Comparison of ENCODE assay signal across 20 cellular contexts in the genomic region with DNA sequence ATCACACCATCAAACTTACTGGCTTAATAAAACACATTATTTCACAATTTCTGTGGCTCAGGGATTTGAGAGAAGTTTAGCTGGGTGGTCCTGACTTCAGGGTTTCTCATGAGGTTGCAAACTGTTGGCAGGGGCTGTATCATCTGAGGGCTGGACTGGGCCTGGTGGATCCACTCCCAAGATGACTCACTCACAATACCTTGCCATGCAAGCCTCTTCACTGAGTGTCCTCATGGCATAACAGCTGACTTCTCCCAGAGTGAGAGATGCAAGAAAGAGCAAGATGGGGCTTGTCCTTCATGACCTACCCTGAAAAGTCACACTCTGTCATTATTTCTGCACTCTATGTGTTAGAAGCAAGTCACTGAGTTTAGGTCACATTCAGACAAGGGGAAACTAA.
"Had no signal": no experiment of that assay in that cellular context is flagged by ENCODE, and none has a peak within 500 bp of the region (broad histone marks: within the 10 kb centered on the region; RNA-seq: fewer than 3 reads in every experiment).

No MANE protein-coding gene starts in this region.

- H3K4me3 Mint-ChIP-seq: activated B cell treated with CpG ODN at 0.5 μM for 24 hours; activated CD4-positive, alpha-beta T cell treated with anti-CD3 and anti-CD28 coated beads, Interleukin-2, amount 10 ng/mL, durations not matched to agents 7 days and 5 days; activated naive CD4-positive, alpha-beta T cell treated with anti-CD3 and anti-CD28 coated beads for 36 hours; activated T-helper 17 cell treated with anti-CD3 and anti-CD28 coated beads, Interleukin-2, amount 50 U/mL, for 72 hours; central memory CD8-positive, alpha-beta T cell; dendritic cell treated with granulocyte-macrophage colony-stimulating factor and Interleukin-4, amounts not matched to agents 40 ng/mL and 50 ng/mL, for 4 days; effector memory CD8-positive, alpha-beta T cell; natural killer cell treated with Interleukin-12 subunit alpha and Interleukin-12 subunit beta and Interleukin-15 and Interleukin-18, amount 100 ng/mL, for 72 hours; stimulated activated naive CD8-positive, alpha-beta T cell treated with anti-CD3 and anti-CD28 coated beads, Interleukin-15, amount 100 ng/mL, for 72 hours; T-helper 1 cell treated with Interleukin-12 subunit alpha and Interleukin-12 subunit beta and Interleukin-4 antibody, amounts not matched to agents 30 μg/mL and 1 μg/mL, for 36 hours had no signal

- H3K9me3 ChIP-seq: left ventricle myocardium inferior, pancreas, thoracic aorta had no signal

- H3K27ac Mint-ChIP-seq: activated B cell treated with CpG ODN at 0.5 μM for 24 hours; activated CD4-positive, alpha-beta T cell treated with anti-CD3 and anti-CD28 coated beads, Interleukin-2, amount 10 ng/mL, durations not matched to agents 7 days and 5 days; activated naive CD4-positive, alpha-beta T cell treated with anti-CD3 and anti-CD28 coated beads for 36 hours; activated T-helper 17 cell treated with anti-CD3 and anti-CD28 coated beads, Interleukin-2, amount 50 U/mL, for 72 hours; dendritic cell treated with granulocyte-macrophage colony-stimulating factor and Interleukin-4, amounts not matched to agents 40 ng/mL and 50 ng/mL, for 4 days; effector memory CD8-positive, alpha-beta T cell; natural killer cell treated with Interleukin-12 subunit alpha and Interleukin-12 subunit beta and Interleukin-15 and Interleukin-18, amount 100 ng/mL, for 72 hours; stimulated activated naive CD8-positive, alpha-beta T cell treated with anti-CD3 and anti-CD28 coated beads, Interleukin-15, amount 100 ng/mL, for 72 hours; T-helper 1 cell treated with Interleukin-12 subunit alpha and Interleukin-12 subunit beta and Interleukin-4 antibody, amounts not matched to agents 30 μg/mL and 1 μg/mL, for 36 hours had no signal

- H3K4me1 Mint-ChIP-seq: activated B cell treated with CpG ODN at 0.5 μM for 24 hours; activated CD4-positive, alpha-beta T cell treated with anti-CD3 and anti-CD28 coated beads, Interleukin-2, amount 10 ng/mL, durations not matched to agents 7 days and 5 days; activated T-helper 17 cell treated with anti-CD3 and anti-CD28 coated beads, Interleukin-2, amount 50 U/mL, for 72 hours; central memory CD8-positive, alpha-beta T cell; stimulated activated naive CD8-positive, alpha-beta T cell treated with anti-CD3 and anti-CD28 coated beads, Interleukin-15, amount 100 ng/mL, for 72 hours had no signal

- DNase-seq: activated B cell treated with CpG ODN at 0.5 μM for 24 hours; activated CD4-positive, alpha-beta T cell treated with anti-CD3 and anti-CD28 coated beads, Interleukin-2, amount 10 ng/mL, durations not matched to agents 7 days and 5 days; activated CD8-positive, alpha-beta memory T cell treated with anti-CD3 and anti-CD28 coated beads for 24 hours; activated naive CD4-positive, alpha-beta T cell treated with anti-CD3 and anti-CD28 coated beads for 36 hours; activated T-cell treated with anti-CD3 and anti-CD28 coated beads for 4 hours; effector memory CD8-positive, alpha-beta T cell; foreskin melanocyte; head of caudate nucleus; left ventricle myocardium inferior; mesenchymal stem cell; pancreas; stimulated activated CD4-positive, alpha-beta T cell treated with anti-CD3 and anti-CD28 coated beads, Interleukin-15, amount 100 ng/mL, for 24 hours; stimulated activated CD4-positive, alpha-beta T cell treated with anti-CD3 and anti-CD28 coated beads, Interleukin-4, amount 100 ng/mL, for 24 hours; stimulated activated naive CD8-positive, alpha-beta T cell treated with anti-CD3 and anti-CD28 coated beads, Interleukin-15, amount 100 ng/mL, for 72 hours had no signal

- H3K9me3 Mint-ChIP-seq: activated B cell treated with CpG ODN at 0.5 μM for 24 hours; activated CD4-positive, alpha-beta T cell treated with anti-CD3 and anti-CD28 coated beads, Interleukin-2, amount 10 ng/mL, durations not matched to agents 7 days and 5 days; activated naive CD4-positive, alpha-beta T cell treated with anti-CD3 and anti-CD28 coated beads for 36 hours; dendritic cell treated with granulocyte-macrophage colony-stimulating factor and Interleukin-4, amounts not matched to agents 40 ng/mL and 50 ng/mL, for 4 days; T-helper 1 cell treated with Interleukin-12 subunit alpha and Interleukin-12 subunit beta and Interleukin-4 antibody, amounts not matched to agents 30 μg/mL and 1 μg/mL, for 36 hours had no signal

- H3K36me3 Mint-ChIP-seq: natural killer cell treated with Interleukin-12 subunit alpha and Interleukin-12 subunit beta and Interleukin-15 and Interleukin-18, amount 100 ng/mL, for 72 hours had no signal

- H3K27ac ChIP-seq: left ventricle myocardium inferior, pancreas, thoracic aorta had no signal

- H3K4me3 ChIP-seq: left ventricle myocardium inferior, pancreas, thoracic aorta had no signal

- H3K27me3 Mint-ChIP-seq: activated CD4-positive, alpha-beta T cell treated with anti-CD3 and anti-CD28 coated beads, Interleukin-2, amount 10 ng/mL, durations not matched to agents 7 days and 5 days; activated T-helper 17 cell treated with anti-CD3 and anti-CD28 coated beads, Interleukin-2, amount 50 U/mL, for 72 hours; central memory CD8-positive, alpha-beta T cell; dendritic cell treated with granulocyte-macrophage colony-stimulating factor and Interleukin-4, amounts not matched to agents 40 ng/mL and 50 ng/mL, for 4 days; effector memory CD8-positive, alpha-beta T cell; natural killer cell treated with Interleukin-12 subunit alpha and Interleukin-12 subunit beta and Interleukin-15 and Interleukin-18, amount 100 ng/mL, for 72 hours; stimulated activated naive CD8-positive, alpha-beta T cell treated with anti-CD3 and anti-CD28 coated beads, Interleukin-15, amount 100 ng/mL, for 72 hours had no signal

- H3K36me3 ChIP-seq: left ventricle myocardium inferior, pancreas, thoracic aorta had no signal

- ATAC-seq: activated T-helper 17 cell treated with anti-CD3 and anti-CD28 coated beads, Interleukin-2, amount 50 U/mL, for 72 hours; effector memory CD8-positive, alpha-beta T cell; natural killer cell treated with Interleukin-12 subunit alpha and Interleukin-12 subunit beta and Interleukin-15 and Interleukin-18, amount 100 ng/mL, for 72 hours; pancreas; stimulated activated naive CD8-positive, alpha-beta T cell treated with anti-CD3 and anti-CD28 coated beads, Interleukin-15, amount 100 ng/mL, for 72 hours had no signal

- H3K27me3 ChIP-seq: pancreas had no signal

- H3K4me1 ChIP-seq: left ventricle myocardium inferior, pancreas had no signal
